In the genomic region with DNA sequence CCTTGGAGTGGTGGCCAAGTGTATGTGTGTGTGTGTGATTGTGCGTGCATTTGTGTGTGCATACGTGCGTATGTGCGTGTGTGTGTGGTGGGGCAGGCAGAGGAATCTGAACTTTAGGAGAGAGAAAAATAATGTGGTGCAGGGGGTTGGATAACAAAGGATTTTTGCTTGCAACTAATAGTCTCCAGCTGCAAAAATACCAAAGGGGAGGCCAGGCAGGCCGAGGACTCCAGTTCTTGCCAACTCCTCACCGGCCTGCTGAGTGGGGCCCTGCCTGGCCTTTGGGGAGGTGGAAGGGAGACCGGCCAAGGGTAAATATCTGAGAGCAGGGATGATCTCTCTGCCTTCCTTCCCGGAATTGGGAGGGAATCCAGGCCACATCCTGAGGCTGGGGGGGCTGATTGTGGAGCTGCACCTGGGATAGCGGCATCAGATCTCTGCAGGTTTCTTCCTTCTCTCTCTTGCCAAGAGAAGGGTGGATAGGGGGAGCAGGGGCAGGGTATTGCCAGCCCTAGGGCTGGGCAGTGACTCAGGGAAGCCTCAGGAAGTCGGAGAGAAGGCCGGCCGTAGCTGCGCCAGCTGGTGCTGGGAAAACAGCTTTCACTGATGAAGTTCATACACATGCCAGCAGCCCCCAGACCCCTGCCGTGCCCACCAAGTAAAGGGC, we compare ENCODE assay signal across 11 cellular contexts. TPM values are rescaled to one million over a fixed set of nuclear protein-coding genes. Genes with fewer than 3 reads are reported as not detected.
A peak's percentile ranks its signal among the peaks of the same experiment; 100 is the strongest.
DNase-seq lines count a peak whose midpoint lies in the region; ATAC-seq and TF ChIP-seq lines count a peak whose summit lies in the region.
"Had no signal": no experiment of that assay in that cellular context is flagged by ENCODE, and none has a peak within 500 bp of the region (broad histone marks: within the 10 kb centered on the region; RNA-seq: fewer than 3 reads in every experiment).

No MANE protein-coding gene starts in this region.

- peak overlapping the region; percentile 86 to 93 for H3K27ac ChIP-seq in uterus
- H3K27ac ChIP-seq: A549 had no signal

- H3K27ac Mint-ChIP-seq in dendritic cell treated with granulocyte-macrophage colony-stimulating factor and Interleukin-4, amounts not matched to agents 40 ng/mL and 50 ng/mL, for 4 days, result peak overlapping the region; percentile 77
- peak overlapping the region; percentile 27 for H3K27ac Mint-ChIP-seq in mesothelial cell of epicardium
- H3K27ac Mint-ChIP-seq in activated CD4-positive, alpha-beta T cell treated with anti-CD3 and anti-CD28 coated beads for 36 hours, result no peak overlapping the region

- H3K27me3 Mint-ChIP-seq in dendritic cell treated with granulocyte-macrophage colony-stimulating factor and Interleukin-4, amounts not matched to agents 40 ng/mL and 50 ng/mL, for 4 days, result no peaks in the 10 kb centered on the region
- no peaks in the 10 kb centered on the region for H3K27me3 Mint-ChIP-seq in mesothelial cell of epicardium (ENCODE audit: low read depth)
- H3K27me3 Mint-ChIP-seq in activated CD4-positive, alpha-beta T cell treated with anti-CD3 and anti-CD28 coated beads for 36 hours, result no peaks in the 10 kb centered on the region

- peak; percentile 46 to 80 for DNase-seq in NCI-H2081 (lab: John Stamatoyannopoulos, UW)
- DNase-seq in NCI-H2081 treated with DMSO at 0.1 percent for 48 hours (lab: John Stamatoyannopoulos, UW), result no peak
- no peak for DNase-seq in mesothelial cell of epicardium (ENCODE audit: low spot score in 2 of 2, unreplicated experiment in 2 of 2)
- peak; percentile 76 to 83 for DNase-seq in uterus
- DNase-seq in DMS114 treated with DMSO at 0.1 percent for 48 hours (lab: John Stamatoyannopoulos, UW; ENCODE audit: unreplicated experiment), result no peak
- no peak for DNase-seq in activated CD4-positive, alpha-beta T cell treated with anti-CD3 and anti-CD28 coated beads for 36 hours
- DNase-seq: NK-92 treated with Interleukin-12 subunit alpha and Interleukin-12 subunit beta, amount 100 ng/mL, for 24 hours; retina had no signal

- TF ChIP-seq CTCF in mesothelial cell of epicardium (IDR thresholded peaks at IDR 0.05; ENCODE audit: unreplicated experiment) (no peak), uterus (IDR thresholded peaks at IDR 0.05) (no peak)

- no peaks in the 10 kb centered on the region for H3K27me3 ChIP-seq in uterus

- POLR2A ChIA-PET in activated CD4-positive, alpha-beta T cell treated with anti-CD3 and anti-CD28 coated beads for 36 hours (lab: Charles Lee), result no interaction called here

- intact Hi-C loops in dendritic cell treated with granulocyte-macrophage colony-stimulating factor and Interleukin-4, amounts not matched to agents 40 ng/mL and 50 ng/mL, for 4 days (cut with micrococcal nuclease), result no loop called here
- intact Hi-C loops in uterus (cut with DNase I; ENCODE audit: low total_unique reads), result no loop called here
- intact Hi-C loops in activated CD4-positive, alpha-beta T cell treated with anti-CD3 and anti-CD28 coated beads for 36 hours (cut with DNase I, micrococcal nuclease), result no loop called here

- H3K9me3 Mint-ChIP-seq in dendritic cell treated with granulocyte-macrophage colony-stimulating factor and Interleukin-4, amounts not matched to agents 40 ng/mL and 50 ng/mL, for 4 days, result no peaks in the 10 kb centered on the region
- no peaks in the 10 kb centered on the region for H3K9me3 Mint-ChIP-seq in mesothelial cell of epicardium
- no peaks in the 10 kb centered on the region for H3K9me3 Mint-ChIP-seq in activated CD4-positive, alpha-beta T cell treated with anti-CD3 and anti-CD28 coated beads for 36 hours (ENCODE audit: low read depth)

- CTCF ChIA-PET in activated CD4-positive, alpha-beta T cell treated with anti-CD3 and anti-CD28 coated beads for 36 hours (lab: Charles Lee), result interaction anchor here (0.7 kb wide), 1 partner anchor 34 kb away, joined by 3 read pairs; no protein-coding TSS in a partner anchor

- no peak for TF ChIP-seq POLR2A in uterus (IDR thresholded peaks at IDR 0.05)

- peaks cover 94% of the 10 kb centered on the region for H3K4me1 Mint-ChIP-seq in dendritic cell treated with granulocyte-macrophage colony-stimulating factor and Interleukin-4, amounts not matched to agents 40 ng/mL and 50 ng/mL, for 4 days (ENCODE audit: low read depth)
- peaks cover 42% of the 10 kb centered on the region for H3K4me1 Mint-ChIP-seq in mesothelial cell of epicardium
- no peaks in the 10 kb centered on the region for H3K4me1 Mint-ChIP-seq in activated CD4-positive, alpha-beta T cell treated with anti-CD3 and anti-CD28 coated beads for 36 hours

- no peaks in the 10 kb centered on the region for H3K36me3 ChIP-seq in uterus

- no peaks in the 10 kb centered on the region for H3K9me3 ChIP-seq in uterus
- H3K9me3 ChIP-seq: A549 had no signal

- peaks cover 33 to 44% of the 10 kb centered on the region in 2 donors for H3K4me1 ChIP-seq in uterus

- no peak for ATAC-seq in HG03457 (IDR thresholded peaks at IDR 0.05; ENCODE audit: unreplicated experiment)
- no peak for ATAC-seq in activated CD4-positive, alpha-beta T cell treated with anti-CD3 and anti-CD28 coated beads for 36 hours

- H3K36me3 Mint-ChIP-seq in dendritic cell treated with granulocyte-macrophage colony-stimulating factor and Interleukin-4, amounts not matched to agents 40 ng/mL and 50 ng/mL, for 4 days (ENCODE audit: low read depth), result peaks cover 80% of the 10 kb centered on the region
- H3K36me3 Mint-ChIP-seq in mesothelial cell of epicardium, result peaks cover 29% of the 10 kb centered on the region
- no peaks in the 10 kb centered on the region for H3K36me3 Mint-ChIP-seq in activated CD4-positive, alpha-beta T cell treated with anti-CD3 and anti-CD28 coated beads for 36 hours (ENCODE audit: low read depth)

- no peak overlapping the region for H3K4me3 Mint-ChIP-seq in dendritic cell treated with granulocyte-macrophage colony-stimulating factor and Interleukin-4, amounts not matched to agents 40 ng/mL and 50 ng/mL, for 4 days
- peak overlapping the region; percentile 9 for H3K4me3 Mint-ChIP-seq in mesothelial cell of epicardium
- no peak overlapping the region for H3K4me3 Mint-ChIP-seq in activated CD4-positive, alpha-beta T cell treated with anti-CD3 and anti-CD28 coated beads for 36 hours

- no peak overlapping the region for H3K4me3 ChIP-seq in uterus
- H3K4me3 ChIP-seq: A549 had no signal

RNA-seq across cellular contexts. Expression of gene LRP1-AS, which starts 4.5 kb away (rescaled TPM):
- total RNA-seq in mesothelial cell of epicardium (not detected in 3 replicates), uterus (not detected)
- not detected for total RNA-seq in activated CD4-positive, alpha-beta T cell treated with anti-CD3 and anti-CD28 coated beads for 36 hours

RNA-seq across cellular contexts. Expression of gene LRP1, which starts 23.6 kb away (rescaled TPM):
- total RNA-seq in mesothelial cell of epicardium, result 229 to 253 TPM (median 243 TPM) in 3 replicates
- 100 to 1,000 TPM; 164 to 507 (median 318) TPM for total RNA-seq in uterus
- total RNA-seq in activated CD4-positive, alpha-beta T cell treated with anti-CD3 and anti-CD28 coated beads for 36 hours, result 1 to 10 TPM; 1.8 to 2.7 TPM

RNA-seq across cellular contexts. Expression of gene STAT6, which starts 40.7 kb away (rescaled TPM):
- total RNA-seq in mesothelial cell of epicardium, result 151 to 167 TPM (median 160 TPM) in 3 replicates
- total RNA-seq in uterus, result 100 to 1,000 TPM in 2 of 4 donors, 10 to 100 TPM in 2; 62.5 to 242 (median 94.3) TPM
- 100 to 1,000 TPM; 250 to 288 TPM for total RNA-seq in activated CD4-positive, alpha-beta T cell treated with anti-CD3 and anti-CD28 coated beads for 36 hours

Comparison
In these comparisons a context has a peak if more than half of its experiments do, and no peak if none do; other contexts are left out.
1. DNase-seq: peak in NCI-H2081 (2 of 2) and uterus (2 of 2); none in NCI-H2081 treated with DMSO at 0.1 percent for 48 hours (single experiment), mesothelial cell of epicardium (0 of 2), DMS114 treated with DMSO at 0.1 percent for 48 hours (single experiment) and activated CD4-positive, alpha-beta T cell treated with anti-CD3 and anti-CD28 coated beads for 36 hours (single experiment).
2. RNA of gene LRP1, which starts 23.6 kb away (total RNA-seq): 164 to 507 TPM in uterus and 229 to 253 TPM in mesothelial cell of epicardium; 1.8 to 2.7 TPM in activated CD4-positive, alpha-beta T cell treated with anti-CD3 and anti-CD28 coated beads for 36 hours; every median in the first group is over 10 times any median in the second.